Comparison of ENCODE assay signal across 14 cellular contexts in genomic region chr19:12952050-12952449, GRCh38. TPM values are rescaled to one million over a fixed set of nuclear protein-coding genes. Genes with fewer than 3 reads are reported as not detected.
DNase-seq lines count a peak whose midpoint lies in the region; ATAC-seq and TF ChIP-seq lines count a peak whose summit lies in the region.
"Not testable (repeated sequence)": the region's sequence is repeated elsewhere in the genome, so short reads cannot be mapped to it uniquely, and the experiment has no call there.
"Had no signal": no experiment of that assay in that cellular context is flagged by ENCODE, and none has a peak within 500 bp of the region (broad histone marks: within the 10 kb centered on the region; RNA-seq: fewer than 3 reads in every experiment).

No MANE protein-coding gene starts in this region.

- BruUV-seq in PC-3 (replicated peaks; lab: Mats Ljungman, UMichigan): not testable (repeated sequence)

- in situ Hi-C loops in brain microvascular endothelial cell (cut with HindIII; ENCODE audit: low pct_ligation_motif_present, low sequenced_read_pairs): not testable (repeated sequence)

- not testable (repeated sequence) for H3K27ac ChIP-seq in CD4-positive, alpha-beta T cell (ENCODE audit: low read depth, low read length); neural progenitor cell
- H3K27ac ChIP-seq in PC-3 (ENCODE audit: low read length) (peak overlapping the region; percentile 87), brain microvascular endothelial cell (peak overlapping the region; percentile 86), fibroblast of lung (ENCODE audit: insufficient read depth, low read length) (peak overlapping the region; percentile 82), spleen (peak overlapping the region in 7 of 8 donors; percentile 7 to 93 (median 73)), tibial artery (peak overlapping the region; percentile 73 to 96)

- H3K9me3 ChIP-seq in CD4-positive, alpha-beta T cell (ENCODE audit: control insufficient read depth, low read length); PC-3 (ENCODE audit: low read length); fibroblast of lung (ENCODE audit: control insufficient read depth, insufficient read depth, low read depth, low read length); neural progenitor cell (ENCODE audit: low read depth); spleen; tibial artery: not testable (repeated sequence)

- TF ChIP-seq CTCF in CD4-positive, alpha-beta T cell (IDR thresholded peaks at IDR 0.05); PC-3 (conservative IDR thresholded peaks at IDR 0.05; ENCODE audit: low read depth, low read length); activated CD8-positive, alpha-beta T cell treated with anti-CD3 and anti-CD28 coated beads for 36 hours (IDR thresholded peaks at IDR 0.05); brain microvascular endothelial cell (IDR thresholded peaks at IDR 0.05; ENCODE audit: low read depth, low read length, missing control alignments); fibroblast of lung (conservative IDR thresholded peaks at IDR 0.05 in 1 of 2, IDR thresholded peaks at IDR 0.05 in 1 of 2; ENCODE audit: low read depth in 1 of 2, low read length in 2 of 2); neural progenitor cell (IDR thresholded peaks at IDR 0.05); spleen (IDR thresholded peaks at IDR 0.05 in 8 of 11, conservative IDR thresholded peaks at IDR 0.05 in 3 of 11); tibial artery (IDR thresholded peaks at IDR 0.05): not testable (repeated sequence)

- H3K4me2 ChIP-seq in PC-3 (ENCODE audit: low read length); fibroblast of lung (ENCODE audit: extremely low read depth, insufficient read depth, low read length); neural progenitor cell: not testable (repeated sequence)

- not testable (repeated sequence) for H3K27me3 ChIP-seq in CD4-positive, alpha-beta T cell (ENCODE audit: control insufficient read depth, insufficient read depth, low read length); PC-3 (ENCODE audit: low read length); brain microvascular endothelial cell (replicated peaks); fibroblast of lung (ENCODE audit: control insufficient read depth, insufficient read depth, low read length); neural progenitor cell; spleen (replicated peaks in 1 of 7); tibial artery

- H3K79me2 ChIP-seq in PC-3 (ENCODE audit: low read length) (peaks cover 61% of the 10 kb centered on the region), fibroblast of lung (ENCODE audit: control insufficient read depth, insufficient read depth, low read length) (peaks cover 56% of the 10 kb centered on the region), neural progenitor cell (ENCODE audit: low read depth) (peaks cover 39% of the 10 kb centered on the region)

- not testable (repeated sequence) for TF ChIP-seq POLR2A in spleen (IDR thresholded peaks at IDR 0.05)

- H3K27me3 Mint-ChIP-seq in CD4-positive, alpha-beta T cell; activated CD8-positive, alpha-beta T cell treated with anti-CD3 and anti-CD28 coated beads for 36 hours; neural progenitor cell (ENCODE audit: insufficient read depth, low read depth): not testable (repeated sequence)

- not testable (repeated sequence) for H4K20me1 ChIP-seq in PC-3 (ENCODE audit: low read length); fibroblast of lung (ENCODE audit: control insufficient read depth, extremely low read depth, insufficient read depth, low read length)
- H4K20me1 ChIP-seq in neural progenitor cell (ENCODE audit: low read depth): peaks cover 23% of the 10 kb centered on the region

- H3K4me1 Mint-ChIP-seq in CD4-positive, alpha-beta T cell (ENCODE audit: low read depth): peaks cover 23% of the 10 kb centered on the region
- H3K4me1 Mint-ChIP-seq in activated CD8-positive, alpha-beta T cell treated with anti-CD3 and anti-CD28 coated beads for 36 hours (ENCODE audit: low read depth): peaks cover 44% of the 10 kb centered on the region
- peaks cover 16% of the 10 kb centered on the region for H3K4me1 Mint-ChIP-seq in neural progenitor cell

- H3K4me3 Mint-ChIP-seq in CD4-positive, alpha-beta T cell; activated CD8-positive, alpha-beta T cell treated with anti-CD3 and anti-CD28 coated beads for 36 hours: not testable (repeated sequence)
- H3K4me3 Mint-ChIP-seq in neural progenitor cell: peak overlapping the region; percentile 65

- CTCF ChIA-PET in CD4-positive, alpha-beta T cell (lab: Charles Lee): interaction anchor here (0.6 to 5.5 kb wide), 2 partner anchors 13 to 24 kb away, joined by 4 to 30 read pairs; no protein-coding TSS in a partner anchor
- CTCF ChIA-PET in PC-3 (lab: Charles Lee): interaction anchor here (0.5 kb wide), 1 partner anchor 25 kb away, joined by 3 read pairs; no protein-coding TSS in a partner anchor
- CTCF ChIA-PET in activated CD8-positive, alpha-beta T cell treated with anti-CD3 and anti-CD28 coated beads for 36 hours (lab: Charles Lee): interaction anchor here (6.0 kb wide), 1 partner anchor 13 kb away, joined by 51 read pairs; no protein-coding TSS in a partner anchor

- not testable (repeated sequence) for H3K9me3 Mint-ChIP-seq in CD4-positive, alpha-beta T cell; activated CD8-positive, alpha-beta T cell treated with anti-CD3 and anti-CD28 coated beads for 36 hours; neural progenitor cell

- peaks cover 79% of the 10 kb centered on the region for H3K36me3 Mint-ChIP-seq in CD4-positive, alpha-beta T cell (ENCODE audit: low read depth)
- H3K36me3 Mint-ChIP-seq in activated CD8-positive, alpha-beta T cell treated with anti-CD3 and anti-CD28 coated beads for 36 hours (ENCODE audit: low read depth): peaks cover 68% of the 10 kb centered on the region
- peaks cover 24% of the 10 kb centered on the region for H3K36me3 Mint-ChIP-seq in neural progenitor cell

- H3K9ac ChIP-seq in PC-3 (ENCODE audit: low read length): 0 out of 2 replicates have a peak overlapping the region, but pooled peaks have one; percentile 51
- not testable (repeated sequence) for H3K9ac ChIP-seq in fibroblast of lung (ENCODE audit: insufficient read depth, low read length); neural progenitor cell

- DNase-seq in CD4-positive, alpha-beta T cell; PC-3; activated CD8-positive, alpha-beta T cell treated with anti-CD3 and anti-CD28 coated beads for 36 hours; brain microvascular endothelial cell; fibroblast of lung (ENCODE audit: low read depth in 2 of 2); neural progenitor cell (ENCODE audit: low spot score); spleen; tibial artery: not testable (repeated sequence)

- ATAC-seq in CD4-positive, alpha-beta T cell (ENCODE audit: poor library complexity); PC-3; activated CD8-positive, alpha-beta T cell treated with anti-CD3 and anti-CD28 coated beads for 36 hours: not testable (repeated sequence)

- intact Hi-C loops in CD4-positive, alpha-beta T cell (cut with DNase I, micrococcal nuclease); PC-3 (cut with micrococcal nuclease); activated CD8-positive, alpha-beta T cell treated with anti-CD3 and anti-CD28 coated beads for 36 hours (cut with micrococcal nuclease); spleen (cut with DNase I; ENCODE audit: low total_unique reads); tibial artery (cut with DNase I; ENCODE audit: low total_unique reads): not testable (repeated sequence)

- peaks cover 46% of the 10 kb centered on the region for H3K36me3 ChIP-seq in PC-3 (ENCODE audit: low read depth, low read length)
- peaks cover 55% of the 10 kb centered on the region for H3K36me3 ChIP-seq in brain microvascular endothelial cell (replicated peaks)
- H3K36me3 ChIP-seq in fibroblast of lung (ENCODE audit: control insufficient read depth, insufficient read depth, low read length): peaks cover 39% of the 10 kb centered on the region
- H3K36me3 ChIP-seq in neural progenitor cell: not testable (repeated sequence)
- peaks cover 5 to 84% (median 70%) of the 10 kb centered on the region in 6 donors for H3K36me3 ChIP-seq in spleen
- H3K36me3 ChIP-seq in tibial artery: peaks cover 61 to 83% (median 62%) of the 10 kb centered on the region in 3 donors

- H2AFZ ChIP-seq in PC-3 (ENCODE audit: low read length); fibroblast of lung (ENCODE audit: low read length); neural progenitor cell (replicated peaks): not testable (repeated sequence)

- not testable (repeated sequence) for H3F3A ChIP-seq in PC-3 (ENCODE audit: low read length, unreplicated experiment)
- H3F3A ChIP-seq in neural progenitor cell (ENCODE audit: low read depth): peaks cover 52% of the 10 kb centered on the region

- H3K9me2 ChIP-seq in PC-3 (replicated peaks; ENCODE audit: low read length): not testable (repeated sequence)

- WGBS in spleen, 5 donors: 90 to 93% (median 93%) methylated on average over 6 of the region's 6 CpGs

- not testable (repeated sequence) for H3K4me3 ChIP-seq in PC-3 (ENCODE audit: low read length); brain microvascular endothelial cell (ENCODE audit: low read depth, low read length); fibroblast of lung (replicated peaks in 1 of 4; ENCODE audit: control extremely low read depth in 1 of 4, insufficient read depth in 1 of 4, low read depth in 3 of 4, low read length in 4 of 4); neural progenitor cell; spleen; tibial artery

- peak overlapping the region; percentile 39 for H3K27ac Mint-ChIP-seq in CD4-positive, alpha-beta T cell
- peak overlapping the region; percentile 83 for H3K27ac Mint-ChIP-seq in activated CD8-positive, alpha-beta T cell treated with anti-CD3 and anti-CD28 coated beads for 36 hours
- H3K27ac Mint-ChIP-seq in neural progenitor cell: not testable (repeated sequence)

- H3K4me1 ChIP-seq in PC-3 (ENCODE audit: insufficient read depth, low read length) (peaks cover 26% of the 10 kb centered on the region), fibroblast of lung (ENCODE audit: control insufficient read depth, extremely low read depth, insufficient read depth, low read length) (peaks cover 17% of the 10 kb centered on the region), spleen (peaks cover 39 to 90% (median 66%) of the 10 kb centered on the region in 6 donors), tibial artery (peaks cover 0 to 53% (median 40%) of the 10 kb centered on the region in 4 donors)
- H3K4me1 ChIP-seq in neural progenitor cell: not testable (repeated sequence)

- POLR2A ChIA-PET in CD4-positive, alpha-beta T cell (lab: Charles Lee): interaction anchor here (2.0 kb wide), 1 partner anchor 14 kb away, joined by 8 read pairs; the partner anchor contains the start of gene CALR
- POLR2A ChIA-PET in PC-3 (lab: Charles Lee; ENCODE audit: unreplicated experiment): not testable (repeated sequence)
- POLR2A ChIA-PET in activated CD8-positive, alpha-beta T cell treated with anti-CD3 and anti-CD28 coated beads for 36 hours (lab: Charles Lee): interaction anchor here (0.7 to 3.1 kb wide), 4 partner anchors 13 to 79 kb away, joined by 3 to 13 read pairs (median 8); partner anchors contain the start of gene FARSA

RNA-seq across cellular contexts. Expression of gene GADD45GIP1, which starts 5.0 kb away (rescaled TPM):
- 10 to 100 TPM; 12.1 to 12.8 TPM for total RNA-seq in CD4-positive, alpha-beta T cell
- total RNA-seq in PC-3 (2014; rRNA removed) (219 and 352 TPM in 2 replicates), fibroblast of lung (17.7 and 19.7 TPM in 2 replicates), neural progenitor cell (ENCODE audit: low replicate concordance) (17.1 and 42.2 TPM in 2 replicates), spleen (10 to 100 TPM; 12.8 to 33.4 (median 15.8) TPM)
- 10 to 100 TPM; 32.6 to 36.0 TPM for total RNA-seq in activated CD8-positive, alpha-beta T cell treated with anti-CD3 and anti-CD28 coated beads for 36 hours
- polyA plus RNA-seq in fibroblast of lung (19.5 and 28.2 TPM in 2 replicates), spleen (10 to 100 TPM; 39.7 to 47.9 (median 40.8) TPM)
- polyA plus RNA-seq in fibroblast of lung (2012): 51.3 and 70.6 TPM in 2 replicates
- 2.0 and 6.3 TPM in 2 replicates for polyA minus RNA-seq in fibroblast of lung (ENCODE audit: low replicate concordance)

RNA-seq across cellular contexts. Expression of gene RAD23A, which starts 6.4 kb away (rescaled TPM):
- total RNA-seq in CD4-positive, alpha-beta T cell: 10 to 100 TPM; 90.0 to 92.7 TPM
- total RNA-seq in PC-3 (2014; rRNA removed) (389 and 418 TPM in 2 replicates), fibroblast of lung (51.1 and 72.2 TPM in 2 replicates), neural progenitor cell (ENCODE audit: low replicate concordance) (37.7 and 54.9 TPM in 2 replicates), spleen (100 to 1,000 TPM in 1 of 7 donors, 10 to 100 TPM in 6; 80.4 to 109 (median 90.8) TPM)
- total RNA-seq in activated CD8-positive, alpha-beta T cell treated with anti-CD3 and anti-CD28 coated beads for 36 hours: 100 to 1,000 TPM; 189 to 190 TPM
- polyA plus RNA-seq in fibroblast of lung (46.2 and 62.5 TPM in 2 replicates), spleen (100 to 1,000 TPM in 2 of 3 donors, 10 to 100 TPM in 1; 88.6 to 134 (median 115) TPM)
- polyA plus RNA-seq in fibroblast of lung (2012): 96.7 and 122 TPM in 2 replicates
- 171 and 199 TPM in 2 replicates for polyA minus RNA-seq in fibroblast of lung (ENCODE audit: low replicate concordance)

RNA-seq across cellular contexts. Expression of gene CALR, which starts 13.6 kb away (rescaled TPM):
- 100 to 1,000 TPM; 558 to 559 TPM for total RNA-seq in CD4-positive, alpha-beta T cell
- total RNA-seq in PC-3 (2014; rRNA removed) (2,022 and 2,043 TPM in 2 replicates), fibroblast of lung (839 and 1,447 TPM in 2 replicates), neural progenitor cell (ENCODE audit: low replicate concordance) (437 and 569 TPM in 2 replicates), spleen (100 to 1,000 TPM; 306 to 828 (median 571) TPM)
- 100 to 1,000 TPM; 535 to 563 TPM for total RNA-seq in activated CD8-positive, alpha-beta T cell treated with anti-CD3 and anti-CD28 coated beads for 36 hours
- polyA plus RNA-seq in fibroblast of lung (2,698 and 2,757 TPM in 2 replicates), spleen (100 to 1,000 TPM; 150 to 194 (median 193) TPM)
- 1,925 and 2,136 TPM in 2 replicates for polyA plus RNA-seq in fibroblast of lung (2012)
- polyA minus RNA-seq in fibroblast of lung (ENCODE audit: low replicate concordance): 2,089 and 2,615 TPM in 2 replicates

RNA-seq across cellular contexts. Expression of gene DAND5, which starts 17.3 kb away (rescaled TPM):
- total RNA-seq in CD4-positive, alpha-beta T cell: not detected
- total RNA-seq in PC-3 (2014; rRNA removed) (0.55 and 1.1 TPM in 2 replicates), fibroblast of lung (not detected in 2 replicates), neural progenitor cell (ENCODE audit: low replicate concordance) (0.06 and 0.07 TPM in 2 replicates), spleen (not detected)
- total RNA-seq in activated CD8-positive, alpha-beta T cell treated with anti-CD3 and anti-CD28 coated beads for 36 hours: not detected
- polyA plus RNA-seq in fibroblast of lung (0.03 TPM in 1 of 2 replicates, not detected in the other), spleen (not detected)
- not detected in 2 replicates for polyA plus RNA-seq in fibroblast of lung (2012)
- polyA minus RNA-seq in fibroblast of lung (ENCODE audit: low replicate concordance): not detected in 2 replicates
- total RNA-seq: esophagus mucosa, LHCN-M2, SJCRH30, T-cell had no signal
- polyA plus RNA-seq: BJ, immature natural killer cell had no signal

RNA-seq across cellular contexts. Expression of gene FARSA, which starts 18.5 kb away (rescaled TPM):
- total RNA-seq in CD4-positive, alpha-beta T cell: 10 to 100 TPM; 17.2 TPM
- total RNA-seq in PC-3 (2014; rRNA removed) (194 and 339 TPM in 2 replicates), fibroblast of lung (38.6 and 49.6 TPM in 2 replicates), neural progenitor cell (ENCODE audit: low replicate concordance) (21.4 and 51.6 TPM in 2 replicates), spleen (10 to 100 TPM; 32.8 to 49.9 (median 42.2) TPM)
- 100 to 1,000 TPM; 128 to 138 TPM for total RNA-seq in activated CD8-positive, alpha-beta T cell treated with anti-CD3 and anti-CD28 coated beads for 36 hours
- polyA plus RNA-seq in fibroblast of lung (23.5 and 37.9 TPM in 2 replicates), spleen (10 to 100 TPM; 25.1 to 55.4 (median 36.3) TPM)
- polyA plus RNA-seq in fibroblast of lung (2012): 50.8 and 82.0 TPM in 2 replicates
- 110 and 196 TPM in 2 replicates for polyA minus RNA-seq in fibroblast of lung (ENCODE audit: low replicate concordance)
